22 cellular contexts compared by ENCODE assay signal in the genomic region with DNA sequence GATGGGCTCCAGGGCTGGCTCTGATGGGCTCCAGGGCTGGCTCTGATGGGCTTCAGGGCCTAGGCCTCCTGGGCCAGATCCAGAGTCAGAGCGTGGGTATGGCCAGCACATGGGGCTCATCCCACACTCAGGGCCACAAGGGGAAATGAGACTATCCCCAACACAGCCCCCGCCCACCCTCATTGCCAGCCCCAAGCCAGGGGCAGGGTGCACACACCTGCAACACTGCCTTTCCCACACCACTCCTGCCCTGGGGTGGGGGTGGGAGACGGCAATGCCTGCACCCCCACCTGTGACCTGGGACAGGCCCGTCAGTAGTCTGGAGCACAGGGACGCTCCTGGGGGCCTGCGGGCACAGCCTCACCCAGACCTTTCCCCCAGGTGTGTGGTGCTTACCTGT. TPM values are rescaled to one million over a fixed set of nuclear protein-coding genes. Genes with fewer than 3 reads are reported as not detected.
DNase-seq lines count a peak whose midpoint lies in the region; ATAC-seq and TF ChIP-seq lines count a peak whose summit lies in the region.
"Had no signal": no experiment of that assay in that cellular context is flagged by ENCODE, and none has a peak within 500 bp of the region (broad histone marks: within the 10 kb centered on the region; RNA-seq: fewer than 3 reads in every experiment).

No MANE protein-coding gene starts in this region.

- DNase-seq in osteoblast (ENCODE audit: insufficient read length, low spot score, missing footprints) (peak; percentile 65), suprapubic skin (ENCODE audit: low spot score in 2 of 2) (no peak), T-helper 17 cell (no peak)
- DNase-seq: CD4-positive, alpha-beta T cell; H9; IMR-90; KG1; MG63; NCI-H1105 treated with DMSO at 0.1 percent for 48 hours; NCI-H146; NCI-H524 treated with DMSO at 0.1 percent for 48 hours; NCI-H774 had no signal

- no peak overlapping the region for H3K27ac Mint-ChIP-seq in T-helper 17 cell
- H3K27ac Mint-ChIP-seq: CD4-positive, alpha-beta T cell; H9 had no signal

- H3K36me3 Mint-ChIP-seq in T-helper 17 cell (ENCODE audit: low read depth): peaks cover 2% of the 10 kb centered on the region

- TF ChIP-seq POLR2A in suprapubic skin (IDR thresholded peaks at IDR 0.05): no peak

- H3K4me3 ChIP-seq in BLaER1 (no peak overlapping the region), esophagus (ENCODE audit: low read depth in 1 of 2, low read length in 2 of 2) (no peak overlapping the region), osteoblast (ENCODE audit: insufficient read depth, low read length) (no peak overlapping the region), suprapubic skin (no peak overlapping the region)
- H3K4me3 ChIP-seq: MG63, PC-9, SJSA1 had no signal

- ATAC-seq in HG02623 (IDR thresholded peaks at IDR 0.05; ENCODE audit: unreplicated experiment) (no peak), T-helper 17 cell (no peak), HG03095 (IDR thresholded peaks at IDR 0.05; ENCODE audit: unreplicated experiment) (no peak)

- H3K4me3 Mint-ChIP-seq in T-helper 17 cell: no peak overlapping the region
- H3K4me3 Mint-ChIP-seq: CD4-positive, alpha-beta T cell; H9 had no signal

- H3K4me1 Mint-ChIP-seq in T-helper 17 cell: no peaks in the 10 kb centered on the region

- H3K9me3 ChIP-seq in BLaER1: no peaks in the 10 kb centered on the region
- no peaks in the 10 kb centered on the region for H3K9me3 ChIP-seq in esophagus (ENCODE audit: control insufficient read depth in 2 of 2, insufficient read depth in 1 of 2, low read depth in 1 of 2, low read length in 1 of 2)
- no peaks in the 10 kb centered on the region for H3K9me3 ChIP-seq in osteoblast (ENCODE audit: low read depth, low read length)
- H3K9me3 ChIP-seq in suprapubic skin: no peaks in the 10 kb centered on the region
- H3K9me3 ChIP-seq in T-helper 17 cell (ENCODE audit: control insufficient read depth, low read length, poor library complexity, severe bottlenecking): no peaks in the 10 kb centered on the region
- H3K9me3 ChIP-seq: MG63 had no signal

- TF ChIP-seq CTCF in osteoblast (IDR thresholded peaks at IDR 0.05; ENCODE audit: extremely low read depth, low read depth, low read length) (no peak), suprapubic skin (IDR thresholded peaks at IDR 0.05) (no peak)

- 74 to 75% methylated on average over 6 of the region's 6 CpGs for WGBS in esophagus, 2 donors
- 68% methylated on average over 3 of the region's 6 CpGs for WGBS in suprapubic skin

- no peaks in the 10 kb centered on the region for H3K27me3 ChIP-seq in BLaER1
- no peaks in the 10 kb centered on the region for H3K27me3 ChIP-seq in esophagus (ENCODE audit: control insufficient read depth in 1 of 2, insufficient read depth in 2 of 2, low read length in 2 of 2)
- no peaks in the 10 kb centered on the region for H3K27me3 ChIP-seq in osteoblast (ENCODE audit: insufficient read depth, low read length)
- no peaks in the 10 kb centered on the region for H3K27me3 ChIP-seq in suprapubic skin
- H3K27me3 ChIP-seq: MG63, SJSA1 had no signal

- H3K4me2 ChIP-seq in BLaER1: no peak overlapping the region
- H3K4me2 ChIP-seq in osteoblast (ENCODE audit: insufficient read depth, low read length): no peak overlapping the region
- H3K4me2 ChIP-seq: PC-9 had no signal

- no peaks in the 10 kb centered on the region for H3K27me3 Mint-ChIP-seq in T-helper 17 cell
- H3K27me3 Mint-ChIP-seq: CD4-positive, alpha-beta T cell had no signal

- TF ChIP-seq EP300 in suprapubic skin (IDR thresholded peaks at IDR 0.05): no peak

- peaks cover 86% of the 10 kb centered on the region for H4K20me1 ChIP-seq in BLaER1
- peaks cover 35% of the 10 kb centered on the region for H4K20me1 ChIP-seq in osteoblast (ENCODE audit: insufficient read depth, low read length)

- H3K9ac ChIP-seq in BLaER1: 0 out of 2 replicates have a peak overlapping the region, but pooled peaks have one; percentile 54

- H3K27ac ChIP-seq in BLaER1 (no peak overlapping the region; the same call in 1 of the 2 replicates), esophagus (ENCODE audit: low read depth in 2 of 2, low read length in 1 of 2) (peak overlapping the region; percentile 66 to 85), osteoblast (ENCODE audit: low read depth, low read length) (no peak overlapping the region), suprapubic skin (peak overlapping the region; percentile 88)
- H3K27ac ChIP-seq: PC-9, SJSA1 had no signal

- H2AFZ ChIP-seq in osteoblast (ENCODE audit: low read length): no peak overlapping the region
- H2AFZ ChIP-seq: PC-9 had no signal

- peaks cover 66% of the 10 kb centered on the region for H3K36me3 ChIP-seq in BLaER1
- peaks cover 0 to 10% of the 10 kb centered on the region in 2 donors for H3K36me3 ChIP-seq in esophagus (ENCODE audit: control insufficient read depth in 2 of 2, insufficient read depth in 2 of 2, low read length in 1 of 2)
- H3K36me3 ChIP-seq in osteoblast (ENCODE audit: insufficient read depth, low read length): peaks cover 15% of the 10 kb centered on the region
- H3K36me3 ChIP-seq in suprapubic skin: peaks cover 7% of the 10 kb centered on the region

- H3K4me1 ChIP-seq in BLaER1 (peaks cover 74% of the 10 kb centered on the region), esophagus (ENCODE audit: control insufficient read depth in 2 of 2, insufficient read depth in 2 of 2, low read length in 1 of 2) (peaks cover 0 to 44% of the 10 kb centered on the region in 2 donors), osteoblast (ENCODE audit: insufficient read depth, low read length) (peaks cover 17% of the 10 kb centered on the region), suprapubic skin (peaks cover 75% of the 10 kb centered on the region)

- no peaks in the 10 kb centered on the region for H3K79me2 ChIP-seq in osteoblast (ENCODE audit: insufficient read depth, low read length)

RNA-seq across cellular contexts. Expression of gene ATP6V0C, which starts 14.3 kb away (rescaled TPM):
- 100 to 1,000 TPM; 196 to 214 TPM for polyA plus RNA-seq in esophagus
- total RNA-seq in osteoblast (18.8 and 22.7 TPM in 2 replicates), suprapubic skin (100 to 1,000 TPM; 103 to 147 (median 120) TPM), T-helper 17 cell (100 to 1,000 TPM; 188 to 189 TPM)

RNA-seq across cellular contexts. Expression of gene AMDHD2, which starts 20.7 kb away (rescaled TPM):
- 10 to 100 TPM; 18.8 to 24.1 TPM for polyA plus RNA-seq in esophagus
- 88.4 and 94.8 TPM in 2 replicates for total RNA-seq in osteoblast
- 10 to 100 TPM; 27.0 to 42.7 (median 38.0) TPM for total RNA-seq in suprapubic skin
- total RNA-seq in T-helper 17 cell: 100 to 1,000 TPM; 189 to 206 TPM

RNA-seq across cellular contexts. Expression of gene TBC1D24, which starts 24.5 kb away (rescaled TPM):
- 1 to 10 TPM; 1.3 to 2.8 TPM for polyA plus RNA-seq in esophagus
- total RNA-seq in osteoblast (15.9 and 16.6 TPM in 2 replicates), suprapubic skin (10 to 100 TPM; 10.8 to 23.6 (median 16.5) TPM), T-helper 17 cell (1 to 10 TPM; 4.4 to 8.4 TPM)

RNA-seq across cellular contexts. Expression of gene NTN3, which starts 28.4 kb away (rescaled TPM):
- polyA plus RNA-seq in esophagus: under 1 TPM in 1 of 2 donors, not detected in 1; 0.06 TPM
- total RNA-seq in osteoblast (under 0.01 and 0.36 TPM in 2 replicates), suprapubic skin (not detected), T-helper 17 cell (not detected)
- total RNA-seq: CD4-positive, alpha-beta T cell; RPMI7951 had no signal

RNA-seq across cellular contexts. Expression of gene CEMP1, which starts 31.8 kb away (rescaled TPM):
- polyA plus RNA-seq in esophagus: under 1 TPM; 0.18 to 0.55 TPM
- total RNA-seq in osteoblast: not detected in 2 replicates
- 1 to 10 TPM in 2 of 4 donors, under 1 TPM in 1, not detected in 1; 0.34 to 3.9 (median 3.5) TPM for total RNA-seq in suprapubic skin
- total RNA-seq in T-helper 17 cell: under 1 TPM; 0.23 to 0.75 TPM
- total RNA-seq: A172, H9, IMR-90, Right ventricle myocardium superior, RPMI7951, SJSA1 had no signal
- polyA plus RNA-seq: BJ, IMR-90 had no signal

Comparison
In these comparisons a context has a peak if more than half of its experiments do, and no peak if none do; other contexts are left out.
1. H3K27ac ChIP-seq: peak in esophagus (2 of 2) and suprapubic skin (single experiment); none in BLaER1 (single experiment) and osteoblast (single experiment).